Comparison of ENCODE assay signal across 14 cellular contexts in genomic region chr20:1491891-1492642, GRCh38. TPM values are rescaled to one million over a fixed set of nuclear protein-coding genes. Genes with fewer than 3 reads are reported as not detected.
DNase-seq lines count a peak whose midpoint lies in the region; ATAC-seq and TF ChIP-seq lines count a peak whose summit lies in the region.
"Had no signal": no experiment of that assay in that cellular context is flagged by ENCODE, and none has a peak within 500 bp of the region (broad histone marks: within the 10 kb centered on the region; RNA-seq: fewer than 3 reads in every experiment).

No MANE protein-coding gene starts in this region.

- no peaks in the 10 kb centered on the region for H3K27me3 Mint-ChIP-seq in dendritic cell treated with granulocyte-macrophage colony-stimulating factor and Interleukin-4, amounts not matched to agents 40 ng/mL and 50 ng/mL, for 4 days

- H3K27me3 ChIP-seq in lower lobe of right lung (ENCODE audit: low read depth): no peaks in the 10 kb centered on the region
- H3K27me3 ChIP-seq in upper lobe of right lung: no peaks in the 10 kb centered on the region
- H3K27me3 ChIP-seq: gastrocnemius medialis had no signal

- H3K36me3 ChIP-seq in lower lobe of right lung: no peaks in the 10 kb centered on the region
- no peaks in the 10 kb centered on the region for H3K36me3 ChIP-seq in upper lobe of right lung
- H3K36me3 ChIP-seq: gastrocnemius medialis had no signal

- no peaks in the 10 kb centered on the region for H3K9me3 ChIP-seq in lower lobe of right lung
- no peaks in the 10 kb centered on the region for H3K9me3 ChIP-seq in upper lobe of right lung
- H3K9me3 ChIP-seq: gastrocnemius medialis had no signal

- peak overlapping the region; percentile 88 for H3K4me3 Mint-ChIP-seq in dendritic cell treated with granulocyte-macrophage colony-stimulating factor and Interleukin-4, amounts not matched to agents 40 ng/mL and 50 ng/mL, for 4 days

- H3K27ac ChIP-seq in lower lobe of right lung (peak overlapping the region; percentile 81), upper lobe of right lung (peak overlapping the region; percentile 79)

- peak overlapping the region; percentile 98 for H3K27ac Mint-ChIP-seq in dendritic cell treated with granulocyte-macrophage colony-stimulating factor and Interleukin-4, amounts not matched to agents 40 ng/mL and 50 ng/mL, for 4 days
- H3K27ac Mint-ChIP-seq: naive thymus-derived CD8-positive, alpha-beta T cell had no signal

- H3K4me1 ChIP-seq in lower lobe of right lung (peaks cover 9% of the 10 kb centered on the region), upper lobe of right lung (peaks cover 6% of the 10 kb centered on the region)
- H3K4me1 ChIP-seq: gastrocnemius medialis had no signal

- peaks cover 27% of the 10 kb centered on the region for H3K36me3 Mint-ChIP-seq in dendritic cell treated with granulocyte-macrophage colony-stimulating factor and Interleukin-4, amounts not matched to agents 40 ng/mL and 50 ng/mL, for 4 days (ENCODE audit: low read depth)
- H3K36me3 Mint-ChIP-seq: naive thymus-derived CD8-positive, alpha-beta T cell had no signal

- no peak for DNase-seq in Right ventricle myocardium inferior (ENCODE audit: missing footprints)
- no peak for DNase-seq in cardiac septum (ENCODE audit: low spot score)
- no peak for DNase-seq in lower lobe of right lung
- DNase-seq in upper lobe of right lung: no peak
- no peak for DNase-seq in posterior vena cava (ENCODE audit: low spot score)
- no peak for DNase-seq in ureter (ENCODE audit: low spot score)
- DNase-seq: activated CD4-positive, alpha-beta T cell treated with anti-CD3 and anti-CD28 coated beads for 1 hour; activated T-cell treated with anti-CD3 and anti-CD28 coated beads, Interleukin-2, amount 50 U/mL, for 1 hour; naive thymus-derived CD8-positive, alpha-beta T cell; NCI-H1048 had no signal

- TF ChIP-seq CTCF in lower lobe of right lung (IDR thresholded peaks at IDR 0.05) (no peak), upper lobe of right lung (IDR thresholded peaks at IDR 0.05) (no peak)

- intact Hi-C loops in Right ventricle myocardium inferior (cut with DNase I): no loop called here
- intact Hi-C loops in cardiac septum (cut with DNase I): no loop called here
- intact Hi-C loops in dendritic cell treated with granulocyte-macrophage colony-stimulating factor and Interleukin-4, amounts not matched to agents 40 ng/mL and 50 ng/mL, for 4 days (cut with micrococcal nuclease): loop anchor here (1.0 to 5.0 kb wide), 3 partner anchors 11 to 115 kb away; partner anchors contain the start of gene NSFL1C
- intact Hi-C loops in lower lobe of right lung (cut with DNase I): no loop called here
- intact Hi-C loops in upper lobe of right lung (cut with DNase I): no loop called here
- intact Hi-C loops in posterior vena cava (cut with DNase I): no loop called here

- H3K9me3 Mint-ChIP-seq in dendritic cell treated with granulocyte-macrophage colony-stimulating factor and Interleukin-4, amounts not matched to agents 40 ng/mL and 50 ng/mL, for 4 days: no peaks in the 10 kb centered on the region

- ATAC-seq in Right ventricle myocardium inferior: peak; percentile 12
- peak; percentile 18 to 28 for ATAC-seq in lower lobe of right lung
- peak; percentile 9 for ATAC-seq in upper lobe of right lung
- no peak for ATAC-seq in HG02973 (IDR thresholded peaks at IDR 0.05; ENCODE audit: unreplicated experiment)
- ATAC-seq: naive thymus-derived CD8-positive, alpha-beta T cell had no signal

- H3K4me3 ChIP-seq in lower lobe of right lung (no peak overlapping the region), upper lobe of right lung (no peak overlapping the region)

- H3K4me1 Mint-ChIP-seq in dendritic cell treated with granulocyte-macrophage colony-stimulating factor and Interleukin-4, amounts not matched to agents 40 ng/mL and 50 ng/mL, for 4 days (ENCODE audit: low read depth): peaks cover 74% of the 10 kb centered on the region

RNA-seq across cellular contexts. Expression of gene SIRPB2, which starts 0.8 kb away (rescaled TPM):
- total RNA-seq in Right ventricle myocardium inferior (4.0 TPM), cardiac septum (2.2 TPM), lower lobe of right lung (32.2 TPM), upper lobe of right lung (14.3 TPM), posterior vena cava (10 to 100 TPM in 1 of 2 donors, 1 to 10 TPM in 1; 8.8 to 13.3 TPM), ureter (3.6 TPM)
- total RNA-seq: HT-29; naive thymus-derived CD8-positive, alpha-beta T cell had no signal

RNA-seq across cellular contexts. Expression of gene NSFL1C, which starts 25.4 kb away (rescaled TPM):
- 51.6 TPM for total RNA-seq in Right ventricle myocardium inferior
- total RNA-seq in cardiac septum: 64.0 TPM
- 73.8 TPM for total RNA-seq in lower lobe of right lung
- 73.4 TPM for total RNA-seq in upper lobe of right lung
- total RNA-seq in posterior vena cava: 10 to 100 TPM; 58.7 to 62.0 TPM
- total RNA-seq in ureter: 83.9 TPM
